26 cellular contexts compared by ENCODE assay signal in genomic region chr9:120621941-120622340, GRCh38.
"Had no signal": no experiment of that assay in that cellular context is flagged by ENCODE, and none has a peak within 500 bp of the region (broad histone marks: within the 10 kb centered on the region; RNA-seq: fewer than 3 reads in every experiment).

No MANE protein-coding gene starts in this region.

- H3K79me2 ChIP-seq: hepatocyte, parathyroid adenoma had no signal

- H2AFZ ChIP-seq: hepatocyte, parathyroid adenoma had no signal

- FAIRE-seq: colon, endothelial cell of umbilical vein, kidney had no signal

- H3K36me3 Mint-ChIP-seq: natural killer cell treated with Interleukin-12 subunit alpha and Interleukin-12 subunit beta and Interleukin-15 and Interleukin-18, amount 100 ng/mL, for 72 hours had no signal

- H3K9ac ChIP-seq: parathyroid adenoma had no signal

- ATAC-seq: foreskin keratinocyte; gastroesophageal sphincter; heart left ventricle; left lobe of liver; natural killer cell treated with Interleukin-12 subunit alpha and Interleukin-12 subunit beta and Interleukin-15 and Interleukin-18, amount 100 ng/mL, for 72 hours; sciatic nerve; stimulated activated naive CD8-positive, alpha-beta T cell treated with anti-CD3 and anti-CD28 coated beads, Interleukin-15, amount 100 ng/mL, for 72 hours had no signal

- H3K27me3 ChIP-seq: esophagus muscularis mucosa, foreskin keratinocyte, gastroesophageal sphincter, heart left ventricle, hepatocyte, transverse colon, vagina had no signal

- H3K4me3 ChIP-seq: esophagus muscularis mucosa, gastroesophageal sphincter, heart left ventricle, hepatocyte, lung, smooth muscle cell, thoracic aorta, transverse colon, vagina had no signal

- H3K27me3 Mint-ChIP-seq: memory B cell; natural killer cell treated with Interleukin-12 subunit alpha and Interleukin-12 subunit beta and Interleukin-15 and Interleukin-18, amount 100 ng/mL, for 72 hours; progenitor cell of endocrine pancreas; stimulated activated naive CD8-positive, alpha-beta T cell treated with anti-CD3 and anti-CD28 coated beads, Interleukin-15, amount 100 ng/mL, for 72 hours had no signal

- H3K4me1 ChIP-seq: parathyroid adenoma had no signal

- H3K9me3 ChIP-seq: esophagus muscularis mucosa, gastroesophageal sphincter, heart left ventricle, thoracic aorta, transverse colon, vagina had no signal

- H3K9me3 Mint-ChIP-seq: memory B cell; natural killer cell treated with Interleukin-12 subunit alpha and Interleukin-12 subunit beta and Interleukin-15 and Interleukin-18, amount 100 ng/mL, for 72 hours; stimulated activated naive CD8-positive, alpha-beta T cell treated with anti-CD3 and anti-CD28 coated beads, Interleukin-15, amount 100 ng/mL, for 72 hours had no signal

- H3K27ac ChIP-seq: esophagus muscularis mucosa, foreskin keratinocyte, gastroesophageal sphincter, heart left ventricle, hepatocyte, parathyroid adenoma, thoracic aorta, transverse colon, vagina had no signal

- H3K4me2 ChIP-seq: hepatocyte, smooth muscle cell had no signal

- H3K4me3 Mint-ChIP-seq: memory B cell; natural killer cell treated with Interleukin-12 subunit alpha and Interleukin-12 subunit beta and Interleukin-15 and Interleukin-18, amount 100 ng/mL, for 72 hours; stimulated activated naive CD8-positive, alpha-beta T cell treated with anti-CD3 and anti-CD28 coated beads, Interleukin-15, amount 100 ng/mL, for 72 hours had no signal

- DNase-seq: effector memory CD4-positive, alpha-beta T cell; foreskin keratinocyte; heart left ventricle; kidney; stimulated activated CD4-positive, alpha-beta T cell treated with anti-CD3 and anti-CD28 coated beads, Interleukin-12 subunit alpha, Interleukin-12 subunit beta, amount 100 ng/mL, for 4 hours; stimulated activated CD4-positive, alpha-beta T cell treated with anti-CD3 and anti-CD28 coated beads, Interleukin-1b, Interleukin-23, amount 100 ng/mL, for 48 hours; stimulated activated CD4-positive, alpha-beta T cell treated with anti-CD3 and anti-CD28 coated beads, Interleukin-4, amount 100 ng/mL, for 1 hour; stimulated activated CD8-positive, alpha-beta memory T cell treated with anti-CD3 and anti-CD28 coated beads, Interleukin-4, amount 100 ng/mL, for 48 hours; stimulated activated naive CD4-positive, alpha-beta T cell; stimulated activated naive CD8-positive, alpha-beta T cell treated with anti-CD3 and anti-CD28 coated beads, Interleukin-15, amount 100 ng/mL, for 72 hours; transverse colon had no signal

- H3K27ac Mint-ChIP-seq: memory B cell; natural killer cell treated with Interleukin-12 subunit alpha and Interleukin-12 subunit beta and Interleukin-15 and Interleukin-18, amount 100 ng/mL, for 72 hours; progenitor cell of endocrine pancreas; stimulated activated naive CD8-positive, alpha-beta T cell treated with anti-CD3 and anti-CD28 coated beads, Interleukin-15, amount 100 ng/mL, for 72 hours had no signal

- H3K36me3 ChIP-seq: thoracic aorta, transverse colon, vagina had no signal
